In genomic region chr3:97975466-97975865, GRCh38 we compare ENCODE assay signal across 20 cellular contexts. TPM values are rescaled to one million over a fixed set of nuclear protein-coding genes. Genes with fewer than 3 reads are reported as not detected.
DNase-seq lines count a peak whose midpoint lies in the region; ATAC-seq and TF ChIP-seq lines count a peak whose summit lies in the region.
"Had no signal": no experiment of that assay in that cellular context is flagged by ENCODE, and none has a peak within 500 bp of the region (broad histone marks: within the 10 kb centered on the region; RNA-seq: fewer than 3 reads in every experiment).

No MANE protein-coding gene starts in this region.

- no peak overlapping the region for H3K18ac ChIP-seq in H9 (ENCODE audit: insufficient read length, low read depth, low read length)

- no peak overlapping the region for H2AK5ac ChIP-seq in H9 (ENCODE audit: insufficient read length, low read length)

- intact Hi-C loops in gastrocnemius medialis (cut with DNase I; ENCODE audit: low total_unique reads): loop anchor here (5.0 kb wide), 1 partner anchor 1977 kb away; no protein-coding TSS in a partner anchor

- H3K27ac ChIP-seq in H9 (ENCODE audit: insufficient read length, low read depth, low read length): no peak overlapping the region
- no peak overlapping the region for H3K27ac ChIP-seq in VCaP
- H3K27ac ChIP-seq in gastrocnemius medialis: no peak overlapping the region
- H3K27ac ChIP-seq: coronary artery, gastroesophageal sphincter had no signal

- H3K27ac Mint-ChIP-seq in H9: no peak overlapping the region
- H3K27ac Mint-ChIP-seq: activated naive CD4-positive, alpha-beta T cell treated with anti-CD3 and anti-CD28 coated beads for 36 hours; activated T-cell treated with anti-CD3 and anti-CD28 coated beads, Interleukin-2, amount 50 U/mL, for 24 hours; nephron progenitor cell; T-cell had no signal

- H4K8ac ChIP-seq in H9 (replicated peaks; ENCODE audit: insufficient read length, low read depth, low read length): no peak overlapping the region

- peaks cover 16 to 17% of the 10 kb centered on the region in 2 experiments for H3K4me1 Mint-ChIP-seq in H9

- H3K27me3 ChIP-seq in BE2C: no peaks in the 10 kb centered on the region
- no peaks in the 10 kb centered on the region for H3K27me3 ChIP-seq in H9 (ENCODE audit: insufficient read depth, low read length)
- no peaks in the 10 kb centered on the region for H3K27me3 ChIP-seq in gastrocnemius medialis
- H3K27me3 ChIP-seq: gastroesophageal sphincter had no signal

- H3K36me3 ChIP-seq in BE2C (no peaks in the 10 kb centered on the region), gastrocnemius medialis (no peaks in the 10 kb centered on the region)
- H3K36me3 ChIP-seq: gastroesophageal sphincter had no signal

- TF ChIP-seq CTCF in BE2C (IDR thresholded peaks at IDR 0.05; ENCODE audit: low read depth, low read length) (peak; percentile 26; the same call in 1 of the 2 replicates), H9 (conservative IDR thresholded peaks at IDR 0.05) (peak; percentile 26; the same call in 1 of the 3 replicates), VCaP (conservative IDR thresholded peaks at IDR 0.05) (0 out of 2 replicates have a peak, but pooled peaks have one; percentile 13), fibroblast of the aortic adventitia (IDR thresholded peaks at IDR 0.05; ENCODE audit: insufficient read depth, low read length) (peak; percentile 25), gastrocnemius medialis (IDR thresholded peaks at IDR 0.05 in 4 of 5, conservative IDR thresholded peaks at IDR 0.05 in 1 of 5) (no peak)

- no CpG with 5 or more reads among the region's 1 CpG for WGBS in H9 (ENCODE audit: extremely low coverage, insufficient read length, low lambda C conversion rate)

- no peak overlapping the region for H3K4ac ChIP-seq in H9 (ENCODE audit: low read depth, low read length)

- H3K79me1 ChIP-seq in H9 (ENCODE audit: insufficient read depth, low read depth, low read length, poor library complexity, severe bottlenecking): no peaks in the 10 kb centered on the region

- H3K79me2 ChIP-seq in H9 (ENCODE audit: insufficient read depth, low read length): no peaks in the 10 kb centered on the region

- no peaks in the 10 kb centered on the region for H3K36me3 Mint-ChIP-seq in H9 (ENCODE audit: insufficient read depth in 1 of 3, low read depth in 3 of 3)
- H3K36me3 Mint-ChIP-seq: T-cell had no signal

- ATAC-seq in gastrocnemius medialis (no peak), HG03108 (IDR thresholded peaks at IDR 0.05; ENCODE audit: unreplicated experiment) (no peak), GM18867 (IDR thresholded peaks at IDR 0.05; ENCODE audit: unreplicated experiment) (no peak)
- ATAC-seq: gastroesophageal sphincter, left cardiac atrium, Right ventricle myocardium inferior, T-cell had no signal

- TF ChIP-seq POLR2A in gastrocnemius medialis (IDR thresholded peaks at IDR 0.05): no peak

- H3K23me2 ChIP-seq in H9 (ENCODE audit: insufficient read length, low read depth, low read length, poor library complexity, severe bottlenecking): peaks cover 5% of the 10 kb centered on the region

- no peak overlapping the region for H2BK15ac ChIP-seq in H9 (ENCODE audit: low read depth, low read length)

- H3K4me1 ChIP-seq in BE2C (no peaks in the 10 kb centered on the region), H9 (ENCODE audit: insufficient read depth, low read length) (no peaks in the 10 kb centered on the region; the same call in 1 of the 2 replicates), gastrocnemius medialis (peaks cover 9 to 14% of the 10 kb centered on the region in 2 donors)

- peaks cover 30% of the 10 kb centered on the region for H3K27me3 Mint-ChIP-seq in H9 (ENCODE audit: low read depth)
- H3K27me3 Mint-ChIP-seq: activated T-cell treated with anti-CD3 and anti-CD28 coated beads, Interleukin-2, amount 50 U/mL, for 24 hours; T-cell had no signal

- H3K9me3 ChIP-seq in BE2C (no peaks in the 10 kb centered on the region), H9 (ENCODE audit: control insufficient read depth, low read depth, low read length) (no peaks in the 10 kb centered on the region), gastrocnemius medialis (no peaks in the 10 kb centered on the region)
- H3K9me3 ChIP-seq: gastroesophageal sphincter had no signal

- no peak overlapping the region for H3K56ac ChIP-seq in H9 (ENCODE audit: insufficient read length, low read depth, low read length)

- no peak overlapping the region for H2BK20ac ChIP-seq in H9 (ENCODE audit: low read depth, low read length, poor library complexity, severe bottlenecking)

- no peak overlapping the region for H4K5ac ChIP-seq in H9 (ENCODE audit: insufficient read length, low read depth, low read length)

- no peak overlapping the region for H2BK120ac ChIP-seq in H9 (ENCODE audit: low read depth, low read length, poor library complexity, severe bottlenecking)

- no peaks in the 10 kb centered on the region for H4K20me1 ChIP-seq in H9 (ENCODE audit: control insufficient read depth, insufficient read depth, insufficient read length)

- no peak overlapping the region for H3K4me3 Mint-ChIP-seq in H9
- H3K4me3 Mint-ChIP-seq: activated naive CD4-positive, alpha-beta T cell treated with anti-CD3 and anti-CD28 coated beads for 36 hours; activated T-cell treated with anti-CD3 and anti-CD28 coated beads, Interleukin-2, amount 50 U/mL, for 24 hours; nephron progenitor cell; T-cell had no signal

- H2AFZ ChIP-seq in H9 (ENCODE audit: low read length): no peak overlapping the region

- H3K4me3 ChIP-seq in BE2C (ENCODE audit: low read depth, low read length) (no peak overlapping the region), fibroblast of the aortic adventitia (ENCODE audit: low read depth, low read length) (no peak overlapping the region), gastrocnemius medialis (no peak overlapping the region)
- H3K4me3 ChIP-seq: coronary artery, gastroesophageal sphincter had no signal

- no peak overlapping the region for H2BK5ac ChIP-seq in H9 (ENCODE audit: insufficient read length, low read length)

- H2BK12ac ChIP-seq in H9 (ENCODE audit: insufficient read length, low read depth, low read length): no peak overlapping the region

- H3K23ac ChIP-seq in H9 (ENCODE audit: insufficient read length, low read depth, low read length): no peak overlapping the region

- no peak overlapping the region for H3K9ac ChIP-seq in H9 (ENCODE audit: extremely low read depth, insufficient read length, low read length)

- in situ Hi-C loops in gastrocnemius medialis (cut with MboI; ENCODE audit: low sequenced_read_pairs in 4 of 4): no loop called here

- H3K14ac ChIP-seq in H9 (ENCODE audit: insufficient read depth, low read length): no peak overlapping the region

- H3K4me2 ChIP-seq in H9 (ENCODE audit: insufficient read depth, insufficient read length, low read length): no peak overlapping the region

- no peak overlapping the region for H4K91ac ChIP-seq in H9 (ENCODE audit: insufficient read length, low read depth, low read length)

- H3K9me3 Mint-ChIP-seq in H9: no peaks in the 10 kb centered on the region
- H3K9me3 Mint-ChIP-seq: activated naive CD4-positive, alpha-beta T cell treated with anti-CD3 and anti-CD28 coated beads for 36 hours; activated T-cell treated with anti-CD3 and anti-CD28 coated beads, Interleukin-2, amount 50 U/mL, for 24 hours; nephron progenitor cell; T-cell had no signal

- H3T11ph ChIP-seq in H9 (ENCODE audit: low read length): no peak overlapping the region

- no peak for DNase-seq in BE2C
- DNase-seq in H9: no peak
- DNase-seq in fibroblast of the aortic adventitia (ENCODE audit: low read depth): no peak
- DNase-seq in NCI-H1105 treated with DMSO at 0.1 percent for 48 hours (lab: John Stamatoyannopoulos, UW): no peak
- DNase-seq in gastrocnemius medialis: no peak
- DNase-seq: activated CD4-positive, alpha-beta T cell treated with anti-CD3 and anti-CD28 coated beads, Interleukin-2, amount 50 U/mL, for 48 hours; activated naive CD4-positive, alpha-beta T cell treated with anti-CD3 and anti-CD28 coated beads for 36 hours; activated T-cell treated with anti-CD3 and anti-CD28 coated beads, Interleukin-2, amount 50 U/mL, for 24 hours; left cardiac atrium; NCI-H187 treated with DMSO at 0.1 percent for 48 hours; NCI-H510A; nephron progenitor cell; T-cell had no signal

RNA-seq across cellular contexts. Expression of gene RIOX2, which starts 3.2 kb away (rescaled TPM):
- 68.2 TPM for polyA plus RNA-seq in BE2C (2012; ENCODE audit: insufficient read depth, insufficient read length, low read depth)
- total RNA-seq in H9 (2021) (13.1 and 15.5 TPM in 2 replicates), fibroblast of the aortic adventitia (ENCODE audit: low replicate concordance) (7.5 and 32.7 TPM in 2 replicates), gastrocnemius medialis (10 to 100 TPM; 27.4 to 57.3 (median 49.6) TPM)

RNA-seq across cellular contexts. Expression of gene GABRR3, which starts 59.6 kb away (rescaled TPM):
- not detected for polyA plus RNA-seq in BE2C (2012; ENCODE audit: insufficient read depth, insufficient read length, low read depth)
- not detected in 2 replicates for total RNA-seq in H9 (2021)
- total RNA-seq in fibroblast of the aortic adventitia (ENCODE audit: low replicate concordance): not detected in 2 replicates
- not detected for total RNA-seq in gastrocnemius medialis
- total RNA-seq: activated naive CD4-positive, alpha-beta T cell treated with anti-CD3 and anti-CD28 coated beads for 36 hours; gastroesophageal sphincter; left cardiac atrium; pulmonary artery endothelial cell; Right ventricle myocardium inferior; T-cell had no signal

Comparison
In these comparisons a context has a peak if more than half of its experiments do, and no peak if none do; other contexts are left out.
1. CTCF ChIP-seq: peak in BE2C (single experiment), H9 (single experiment), VCaP (single experiment) and fibroblast of the aortic adventitia (single experiment); none in gastrocnemius medialis (0 of 5).